Comparison of ENCODE assay signal across 19 cellular contexts in genomic region chr16:7372095-7372494, GRCh38. TPM values are rescaled to one million over a fixed set of nuclear protein-coding genes. Genes with fewer than 3 reads are reported as not detected.
DNase-seq lines count a peak whose midpoint lies in the region; ATAC-seq and TF ChIP-seq lines count a peak whose summit lies in the region.
"Had no signal": no experiment of that assay in that cellular context is flagged by ENCODE, and none has a peak within 500 bp of the region (broad histone marks: within the 10 kb centered on the region; RNA-seq: fewer than 3 reads in every experiment).

No MANE protein-coding gene starts in this region.

- H3K4me3 ChIP-seq in right atrium auricular region, result no peak overlapping the region
- no peak overlapping the region for H3K4me3 ChIP-seq in psoas muscle
- H3K4me3 ChIP-seq in dorsolateral prefrontal cortex, result no peak overlapping the region
- H3K4me3 ChIP-seq: BLaER1 had no signal

- WGBS in psoas muscle, 3 donors, result 24 to 39% (median 34%) methylated on average over 4 of the region's 4 CpGs

- H3K9me3 ChIP-seq in right atrium auricular region, result no peaks in the 10 kb centered on the region
- H3K9me3 ChIP-seq in psoas muscle, result no peaks in the 10 kb centered on the region
- H3K9me3 ChIP-seq: BLaER1, Caco-2 had no signal

- intact Hi-C loops in Right ventricle myocardium inferior (cut with DNase I) (no loop called here), cardiac septum (cut with DNase I) (loop anchor here (5.0 kb wide), 1 partner anchor 40 kb away; the partner anchor contains the start of gene RBFOX1), psoas muscle (cut with DNase I) (no loop called here), dorsolateral prefrontal cortex (cut with DNase I) (no loop called here)

- no peak for DNase-seq in Right ventricle myocardium inferior (ENCODE audit: missing footprints)
- no peak for DNase-seq in cardiac septum (ENCODE audit: low spot score)
- DNase-seq in right atrium auricular region (ENCODE audit: low spot score), result no peak
- DNase-seq in psoas muscle, result no peak
- no peak for DNase-seq in stimulated activated CD4-positive, alpha-beta T cell treated with anti-CD3 and anti-CD28 coated beads, Interleukin-12 subunit alpha, Interleukin-12 subunit beta, amount 100 ng/mL, for 4 hours
- no peak for DNase-seq in SKM-1 treated with dmso at 0.1 percent for 144 hours (lab: John Stamatoyannopoulos, UW; ENCODE audit: unreplicated experiment)
- DNase-seq in dorsolateral prefrontal cortex, result no peak
- DNase-seq: AML-193; Caco-2; CD8-positive, alpha-beta memory T cell; DND-41; GDM1; GOT3; HCEC 1CT; HFFc6 had no signal

- no peaks in the 10 kb centered on the region for H3K36me3 ChIP-seq in right atrium auricular region
- H3K36me3 ChIP-seq in psoas muscle (ENCODE audit: insufficient read depth in 1 of 2, low read depth in 1 of 2), result peaks cover 0 to 11% of the 10 kb centered on the region in 2 donors
- H3K36me3 ChIP-seq: BLaER1 had no signal

- TF ChIP-seq CTCF in right atrium auricular region (IDR thresholded peaks at IDR 0.05) (no peak), psoas muscle (IDR thresholded peaks at IDR 0.05) (no peak), dorsolateral prefrontal cortex (IDR thresholded peaks at IDR 0.05 in 54 of 56, conservative IDR thresholded peaks at IDR 0.05 in 2 of 56; ENCODE audit: low read depth in 1 of 56, partially characterized antibody in 56 of 56) (no peak)

- H3K27me3 ChIP-seq in right atrium auricular region (no peaks in the 10 kb centered on the region), psoas muscle (ENCODE audit: insufficient read depth in 3 of 3, low read length in 2 of 3) (no peaks in the 10 kb centered on the region), dorsolateral prefrontal cortex (no peaks in the 10 kb centered on the region)
- H3K27me3 ChIP-seq: BLaER1 had no signal

- peak overlapping the region; percentile 60 to 88 for H3K27ac ChIP-seq in right atrium auricular region
- H3K27ac ChIP-seq in psoas muscle, result peak overlapping the region; percentile 69
- H3K27ac ChIP-seq in dorsolateral prefrontal cortex, result no peak overlapping the region
- H3K27ac ChIP-seq: 22Rv1, BLaER1, HL-60 had no signal

- ATAC-seq in Right ventricle myocardium inferior (peak; percentile 84), psoas muscle (peak; percentile 80 to 97 (median 95)), HG02884 (IDR thresholded peaks at IDR 0.05; ENCODE audit: unreplicated experiment) (no peak)

- H3K4me1 ChIP-seq in right atrium auricular region (peaks cover 0 to 19% of the 10 kb centered on the region in 2 donors), psoas muscle (peaks cover 72% of the 10 kb centered on the region)
- H3K4me1 ChIP-seq: BLaER1, Caco-2 had no signal

RNA-seq across cellular contexts. Expression of gene RBFOX1, which starts 39.5 kb away (rescaled TPM):
- 68.4 TPM for total RNA-seq in Right ventricle myocardium inferior
- 27.1 TPM for total RNA-seq in cardiac septum
- total RNA-seq in right atrium auricular region, result 10 to 100 TPM; 30.4 to 33.0 TPM
- 100 to 1,000 TPM; 113 to 141 (median 127) TPM for total RNA-seq in psoas muscle
- polyA plus RNA-seq in psoas muscle, result 10 to 100 TPM in 2 of 3 donors, 1 to 10 TPM in 1; 2.8 to 43.8 (median 40.1) TPM
- total RNA-seq in dorsolateral prefrontal cortex, result 100 to 1,000 TPM in 119 of 120 experiments, 10 to 100 TPM in 1; 86.1 to 369 (median 264) TPM
- total RNA-seq: CD8-positive, alpha-beta memory T cell; HFFc6 had no signal
- polyA plus RNA-seq: CD8-positive, alpha-beta memory T cell had no signal

Comparison
In these comparisons a context has a peak if more than half of its experiments do, and no peak if none do; other contexts are left out.
1. H3K27ac ChIP-seq: peak in right atrium auricular region (2 of 2) and psoas muscle (single experiment); none in dorsolateral prefrontal cortex (0 of 59).